12 cellular contexts compared by ENCODE assay signal in genomic region chr9:93121316-93122241, GRCh38. TPM values are rescaled to one million over a fixed set of nuclear protein-coding genes. Genes with fewer than 3 reads are reported as not detected.
A peak's percentile ranks its signal among the peaks of the same experiment; 100 is the strongest.
DNase-seq lines count a peak whose midpoint lies in the region; ATAC-seq and TF ChIP-seq lines count a peak whose summit lies in the region.
"Had no signal": no experiment of that assay in that cellular context is flagged by ENCODE, and none has a peak within 500 bp of the region (broad histone marks: within the 10 kb centered on the region; RNA-seq: fewer than 3 reads in every experiment).

No MANE protein-coding gene starts in this region.

- H3K4me1 ChIP-seq in aorta (ENCODE audit: control insufficient read depth in 1 of 2, insufficient read depth in 2 of 2, low read length in 2 of 2) = no peaks in the 10 kb centered on the region

- no peaks in the 10 kb centered on the region for H3K9me3 ChIP-seq in aorta (ENCODE audit: control insufficient read depth, low read length)

- peaks cover 0 to 33% (median 10%) of the 10 kb centered on the region in 3 donors for H3K36me3 Mint-ChIP-seq in naive thymus-derived CD8-positive, alpha-beta T cell
- H3K36me3 Mint-ChIP-seq: activated naive CD8-positive, alpha-beta T cell had no signal

- H3K36me3 ChIP-seq in aorta (ENCODE audit: control insufficient read depth in 1 of 2, insufficient read depth in 2 of 2, low read length in 1 of 2) = peaks cover 0 to 7% of the 10 kb centered on the region in 2 donors

- peaks cover 21 to 56% (median 50%) of the 10 kb centered on the region in 4 donors for H3K4me1 Mint-ChIP-seq in naive thymus-derived CD8-positive, alpha-beta T cell

- H3K9me3 Mint-ChIP-seq in naive thymus-derived CD8-positive, alpha-beta T cell = no peaks in the 10 kb centered on the region
- H3K9me3 Mint-ChIP-seq: nephron progenitor cell; T-helper 1 cell treated with Interleukin-12 subunit alpha and Interleukin-12 subunit beta and Interleukin-4 antibody, amounts not matched to agents 30 μg/mL and 1 μg/mL, for 36 hours had no signal

- no peak for ATAC-seq in Right ventricle myocardium superior (ENCODE audit: poor library complexity)
- ATAC-seq in left cardiac atrium = no peak
- ATAC-seq in naive thymus-derived CD8-positive, alpha-beta T cell = no peak
- ATAC-seq in aorta (ENCODE audit: low FRiP score) = no peak

- DNase-seq in Right ventricle myocardium superior = peak; percentile 29
- DNase-seq in left cardiac atrium = no peak
- DNase-seq in naive thymus-derived CD8-positive, alpha-beta T cell = peak in 1 of 10 donors; percentile 59
- DNase-seq in aorta = peak; percentile 51 to 63
- no peak for DNase-seq in stimulated activated CD4-positive, alpha-beta T cell treated with anti-CD3 and anti-CD28 coated beads, Interleukin-4, amount 100 ng/mL, for 4 hours
- DNase-seq in globus pallidus (ENCODE audit: low spot score) = no peak
- no peak for DNase-seq in GM13977 (ENCODE audit: low spot score)
- DNase-seq: NCI-H2171, nephron progenitor cell had no signal

- in situ Hi-C loops in GM13977 (cut with MboI; ENCODE audit: low pct_unique_long_range_greater_than_20kb, low sequenced_read_pairs, unreplicated experiment) = no loop called here

- H3K4me3 Mint-ChIP-seq in naive thymus-derived CD8-positive, alpha-beta T cell = no peak overlapping the region
- H3K4me3 Mint-ChIP-seq: activated naive CD8-positive, alpha-beta T cell; nephron progenitor cell; T-helper 1 cell treated with Interleukin-12 subunit alpha and Interleukin-12 subunit beta and Interleukin-4 antibody, amounts not matched to agents 30 μg/mL and 1 μg/mL, for 36 hours had no signal

- H3K27me3 Mint-ChIP-seq in naive thymus-derived CD8-positive, alpha-beta T cell = no peaks in the 10 kb centered on the region
- H3K27me3 Mint-ChIP-seq: activated naive CD8-positive, alpha-beta T cell had no signal

- no peak for TF ChIP-seq CTCF in GM13977 (IDR thresholded peaks at IDR 0.05; ENCODE audit: extremely low read depth, insufficient read depth, missing control alignments)

- no peak overlapping the region for H3K4me3 ChIP-seq in aorta (ENCODE audit: low read length in 2 of 2)

- H3K27ac Mint-ChIP-seq in naive thymus-derived CD8-positive, alpha-beta T cell = peak overlapping the region in 6 of 10 donors; percentile 25 to 82 (median 53)
- H3K27ac Mint-ChIP-seq: activated naive CD8-positive, alpha-beta T cell; nephron progenitor cell; T-helper 1 cell treated with Interleukin-12 subunit alpha and Interleukin-12 subunit beta and Interleukin-4 antibody, amounts not matched to agents 30 μg/mL and 1 μg/mL, for 36 hours had no signal

- 81 to 88% methylated on average over 20 of the region's 20 CpGs for WGBS in aorta, 2 donors

- intact Hi-C loops in Right ventricle myocardium superior (cut with DNase I) (no loop called here), left cardiac atrium (cut with DNase I) (no loop called here), aorta (cut with DNase I) (no loop called here)

- H3K27me3 ChIP-seq in aorta (ENCODE audit: control insufficient read depth in 1 of 2, insufficient read depth in 2 of 2, low read length in 1 of 2) = no peaks in the 10 kb centered on the region

- POLR2A ChIA-PET in naive thymus-derived CD8-positive, alpha-beta T cell (lab: Charles Lee) = interaction anchor here (1.2 to 7.8 kb wide), 4 partner anchors 8 to 23 kb away, joined by 3 to 54 read pairs (median 8); partner anchors contain the start of gene NINJ1

- peak overlapping the region; percentile 29 for H3K27ac ChIP-seq in cingulate gyrus (ENCODE audit: low read depth, low read length)
- H3K27ac ChIP-seq in aorta (ENCODE audit: low read depth in 1 of 2, low read length in 2 of 2) = no peak overlapping the region

RNA-seq across cellular contexts. Expression of gene NINJ1, which starts 12.5 kb away (rescaled TPM):
- total RNA-seq in Right ventricle myocardium superior (49.2 TPM), left cardiac atrium (10 to 100 TPM; 38.4 to 45.9 TPM), aorta (10 to 100 TPM; 66.8 to 80.3 TPM)
- 10 to 100 TPM; 33.8 to 35.6 TPM for total RNA-seq in naive thymus-derived CD8-positive, alpha-beta T cell
- 10 to 100 TPM; 78.5 to 97.6 (median 96.0) TPM for polyA plus RNA-seq in naive thymus-derived CD8-positive, alpha-beta T cell
- polyA plus RNA-seq in aorta = 100 to 1,000 TPM in 1 of 2 donors, 10 to 100 TPM in 1; 46.7 to 113 TPM

RNA-seq across cellular contexts. Expression of gene CARD19, which starts 25.6 kb away (rescaled TPM):
- 27.5 TPM for total RNA-seq in Right ventricle myocardium superior
- 10 to 100 TPM; 20.2 to 26.3 TPM for total RNA-seq in left cardiac atrium
- 10 to 100 TPM; 68.9 to 71.2 TPM for total RNA-seq in naive thymus-derived CD8-positive, alpha-beta T cell
- polyA plus RNA-seq in naive thymus-derived CD8-positive, alpha-beta T cell = 10 to 100 TPM; 56.3 to 62.9 (median 56.9) TPM
- 10 to 100 TPM; 47.7 to 50.5 TPM for total RNA-seq in aorta
- 10 to 100 TPM; 80.1 to 92.3 TPM for polyA plus RNA-seq in aorta

Comparison
In these comparisons a context has a peak if more than half of its experiments do, and no peak if none do; other contexts are left out.
1. DNase-seq: peak in Right ventricle myocardium superior (single experiment) and aorta (2 of 2); none in left cardiac atrium (single experiment), stimulated activated CD4-positive, alpha-beta T cell treated with anti-CD3 and anti-CD28 coated beads, Interleukin-4, amount 100 ng/mL, for 4 hours (0 of 2), globus pallidus (single experiment) and GM13977 (single experiment).